In the genomic region with DNA sequence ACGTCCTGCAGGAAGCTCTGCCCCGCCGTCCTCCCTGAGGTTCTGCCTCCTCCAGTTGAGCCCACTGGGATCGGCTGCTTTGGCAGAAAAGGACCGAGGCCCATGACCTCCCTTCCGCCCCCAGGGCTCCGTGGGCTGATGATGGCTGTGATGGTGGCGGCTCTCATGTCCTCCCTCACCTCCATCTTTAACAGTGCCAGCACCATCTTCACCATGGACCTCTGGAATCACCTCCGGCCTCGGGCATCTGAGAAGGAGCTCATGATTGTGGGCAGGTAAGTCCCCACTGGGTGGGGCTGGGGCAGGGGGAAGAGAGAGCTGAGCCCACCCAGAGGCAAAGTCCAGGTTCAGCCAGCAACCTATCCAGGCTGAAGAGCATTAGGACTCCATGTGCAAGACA, we compare ENCODE assay signal across 13 cellular contexts.
DNase-seq lines count a peak whose midpoint lies in the region; ATAC-seq and TF ChIP-seq lines count a peak whose summit lies in the region.
"Had no signal": no experiment of that assay in that cellular context is flagged by ENCODE, and none has a peak within 500 bp of the region (broad histone marks: within the 10 kb centered on the region; RNA-seq: fewer than 3 reads in every experiment).

No MANE protein-coding gene starts in this region.

- no peak overlapping the region for H3K4me3 ChIP-seq in CD4-positive, CD25-positive, alpha-beta regulatory T cell (ENCODE audit: low read depth, low read length)
- H3K4me3 ChIP-seq in IMR-90 (ENCODE audit: insufficient read depth, low read depth, low read length) = no peak overlapping the region
- H3K4me3 ChIP-seq in lower leg skin (ENCODE audit: low read depth, poor library complexity, severe bottlenecking) = no peak overlapping the region
- H3K4me3 ChIP-seq: GM23338 had no signal

- H3K27me3 ChIP-seq in CD4-positive, CD25-positive, alpha-beta regulatory T cell (ENCODE audit: control insufficient read depth, insufficient read depth, low read length) = no peaks in the 10 kb centered on the region
- no peaks in the 10 kb centered on the region; the same call in 1 of the 2 replicates for H3K27me3 ChIP-seq in IMR-90 (ENCODE audit: control insufficient read depth, insufficient read depth, low read length)

- WGBS in IMR-90 (ENCODE audit: extremely low coverage in 2 of 2, insufficient read length in 1 of 2), 2 experiments = 90% methylated on average over 2 of the region's 10 CpGs; no CpG with 5 or more reads in 1 of the 2 experiments
- WGBS in lower leg skin, 2 donors = 92% methylated on average over 10 of the region's 10 CpGs

- no peak overlapping the region for H2AK9ac ChIP-seq in IMR-90 (replicated peaks; ENCODE audit: low read depth, low read length, poor library complexity)

- dilution Hi-C loops in IMR-90 (cut with HindIII; ENCODE audit: low sequenced_read_pairs, unreplicated experiment) = no loop called here

- no peak overlapping the region for H4K91ac ChIP-seq in IMR-90 (ENCODE audit: insufficient read depth, low read depth, low read length)

- no peak for ATAC-seq in CD4-positive, CD25-positive, alpha-beta regulatory T cell (ENCODE audit: low read depth in 2 of 2)
- ATAC-seq in IMR-90 (ENCODE audit: low read depth) = no peak
- ATAC-seq in activated CD4-positive, alpha-beta T cell treated with anti-CD3 and anti-CD28 coated beads for 36 hours = no peak
- ATAC-seq: CD8-positive, alpha-beta T cell had no signal

- H3K4me1 Mint-ChIP-seq in CD4-positive, CD25-positive, alpha-beta regulatory T cell = peaks cover 0 to 4% (median 0%) of the 10 kb centered on the region in 4 donors
- H3K4me1 Mint-ChIP-seq in activated CD4-positive, alpha-beta T cell treated with anti-CD3 and anti-CD28 coated beads for 36 hours = peaks cover 3% of the 10 kb centered on the region
- H3K4me1 Mint-ChIP-seq: GM23338 had no signal

- H3K4me1 ChIP-seq in CD4-positive, CD25-positive, alpha-beta regulatory T cell (ENCODE audit: control insufficient read depth, insufficient read depth, low read length, poor library complexity, severe bottlenecking) = no peaks in the 10 kb centered on the region
- H3K4me1 ChIP-seq in IMR-90 (ENCODE audit: control insufficient read depth, insufficient read depth, low read length) = no peaks in the 10 kb centered on the region
- H3K4me1 ChIP-seq: Caco-2 had no signal

- no peak overlapping the region for H3K9ac ChIP-seq in IMR-90 (ENCODE audit: low read depth, low read length)

- no peak overlapping the region for H3K23ac ChIP-seq in IMR-90 (ENCODE audit: low read depth, low read length)

- no peak for TF ChIP-seq POLR2A in IMR-90 (IDR thresholded peaks at IDR 0.05; ENCODE audit: low read depth, low read length)
- TF ChIP-seq POLR2A in lower leg skin (IDR thresholded peaks at IDR 0.05) = no peak

- H3K56ac ChIP-seq in IMR-90 (ENCODE audit: extremely low read depth, insufficient read depth, low read length) = no peak overlapping the region

- H3K36me3 Mint-ChIP-seq in CD4-positive, CD25-positive, alpha-beta regulatory T cell = no peaks in the 10 kb centered on the region
- H3K36me3 Mint-ChIP-seq in activated CD4-positive, alpha-beta T cell treated with anti-CD3 and anti-CD28 coated beads for 36 hours (ENCODE audit: low read depth) = no peaks in the 10 kb centered on the region
- H3K36me3 Mint-ChIP-seq: CD8-positive, alpha-beta T cell had no signal

- no peak overlapping the region for H3K18ac ChIP-seq in IMR-90 (ENCODE audit: low read depth, low read length)

- H3K79me1 ChIP-seq in IMR-90 (ENCODE audit: low read depth in 1 of 2, low read length in 2 of 2) = no peaks in the 10 kb centered on the region

- peak overlapping the region in 2 of 3 donors; percentile 11 to 90 for H3K27ac Mint-ChIP-seq in CD4-positive, CD25-positive, alpha-beta regulatory T cell
- H3K27ac Mint-ChIP-seq in activated CD4-positive, alpha-beta T cell treated with anti-CD3 and anti-CD28 coated beads for 36 hours = no peak overlapping the region
- H3K27ac Mint-ChIP-seq: CD8-positive, alpha-beta T cell; GM23338; H9 had no signal

- H3K9me3 Mint-ChIP-seq in CD4-positive, CD25-positive, alpha-beta regulatory T cell = peaks cover 0 to 3% (median 0%) of the 10 kb centered on the region in 7 donors
- H3K9me3 Mint-ChIP-seq in activated CD4-positive, alpha-beta T cell treated with anti-CD3 and anti-CD28 coated beads for 36 hours (ENCODE audit: low read depth) = no peaks in the 10 kb centered on the region
- H3K9me3 Mint-ChIP-seq: CD8-positive, alpha-beta T cell; GM23338; H9 had no signal

- H2BK15ac ChIP-seq in IMR-90 (ENCODE audit: low read depth, low read length) = no peak overlapping the region

- no peak overlapping the region for H2BK5ac ChIP-seq in IMR-90 (ENCODE audit: low read depth, low read length, poor library complexity, severe bottlenecking)

- intact Hi-C loops in IMR-90 (cut with micrococcal nuclease) = no loop called here
- intact Hi-C loops in posterior vena cava (cut with DNase I) = no loop called here
- intact Hi-C loops in lower leg skin (cut with DNase I; ENCODE audit: low total_unique reads) = no loop called here
- intact Hi-C loops in activated CD4-positive, alpha-beta T cell treated with anti-CD3 and anti-CD28 coated beads for 36 hours (cut with DNase I, micrococcal nuclease) = no loop called here

- H3K27ac ChIP-seq in CD4-positive, CD25-positive, alpha-beta regulatory T cell (ENCODE audit: insufficient read depth, low read length, poor library complexity, severe bottlenecking) = no peak overlapping the region
- no peak overlapping the region for H3K27ac ChIP-seq in IMR-90 (ENCODE audit: insufficient read depth, low read length)

- in situ Hi-C loops in IMR-90 (cut with MboI; ENCODE audit: low sequenced_read_pairs) = loop anchor here (5.0 kb wide), 1 partner anchor 50 kb away; no protein-coding TSS in a partner anchor

- no peak overlapping the region for H2AFZ ChIP-seq in IMR-90 (replicated peaks; ENCODE audit: low read length, poor library complexity)

- H3K9me3 ChIP-seq in CD4-positive, CD25-positive, alpha-beta regulatory T cell (ENCODE audit: control insufficient read depth in 2 of 2, low read length in 2 of 2) = no peaks in the 10 kb centered on the region
- H3K9me3 ChIP-seq in IMR-90 (ENCODE audit: control insufficient read depth, insufficient read depth, low read length) = no peaks in the 10 kb centered on the region
- H3K9me3 ChIP-seq: Caco-2 had no signal

- no peak overlapping the region for H3K4ac ChIP-seq in IMR-90 (ENCODE audit: low read depth, low read length)

- POLR2A ChIA-PET in IMR-90 (lab: Charles Lee; ENCODE audit: unreplicated experiment) = no interaction called here
- POLR2A ChIA-PET in activated CD4-positive, alpha-beta T cell treated with anti-CD3 and anti-CD28 coated beads for 36 hours (lab: Charles Lee) = no interaction called here

- TF ChIP-seq CTCF in IMR-90 (conservative IDR thresholded peaks at IDR 0.05; ENCODE audit: low read depth, low read length) (no peak), lower leg skin (IDR thresholded peaks at IDR 0.05) (no peak)

- peaks cover 4% of the 10 kb centered on the region for H3K27me3 Mint-ChIP-seq in CD4-positive, CD25-positive, alpha-beta regulatory T cell
- H3K27me3 Mint-ChIP-seq in activated CD4-positive, alpha-beta T cell treated with anti-CD3 and anti-CD28 coated beads for 36 hours = peaks cover 2% of the 10 kb centered on the region

- CTCF ChIA-PET in IMR-90 (lab: Yijun Ruan, JAX) = interaction anchor here (0.6 to 1.5 kb wide), 6 partner anchors 10 to 139 kb away, joined by 3 to 8 read pairs (median 5); no protein-coding TSS in a partner anchor
- CTCF ChIA-PET in activated CD4-positive, alpha-beta T cell treated with anti-CD3 and anti-CD28 coated beads for 36 hours (lab: Charles Lee) = interaction anchor here (0.5 to 2.0 kb wide), 6 partner anchors 9 to 199 kb away, joined by 3 to 6 read pairs (median 4); no protein-coding TSS in a partner anchor

- H2BK20ac ChIP-seq in IMR-90 (ENCODE audit: low read depth, low read length) = no peak overlapping the region

- no peak overlapping the region for H2BK120ac ChIP-seq in IMR-90 (ENCODE audit: low read depth, low read length)

- H4K8ac ChIP-seq in IMR-90 (ENCODE audit: low read depth in 2 of 2, low read length in 2 of 2) = no peak overlapping the region

- H4K5ac ChIP-seq in IMR-90 (ENCODE audit: low read depth, low read length) = no peak overlapping the region

- no peak overlapping the region for H3K4me3 Mint-ChIP-seq in CD4-positive, CD25-positive, alpha-beta regulatory T cell
- H3K4me3 Mint-ChIP-seq in activated CD4-positive, alpha-beta T cell treated with anti-CD3 and anti-CD28 coated beads for 36 hours = no peak overlapping the region
- H3K4me3 Mint-ChIP-seq: CD8-positive, alpha-beta T cell; GM23338; H9 had no signal

- no peaks in the 10 kb centered on the region for H4K20me1 ChIP-seq in IMR-90 (ENCODE audit: insufficient read depth, low read length)

- no peaks in the 10 kb centered on the region for H3K36me3 ChIP-seq in CD4-positive, CD25-positive, alpha-beta regulatory T cell (ENCODE audit: control insufficient read depth, insufficient read depth, low read length)
- H3K36me3 ChIP-seq in IMR-90 (ENCODE audit: control insufficient read depth, insufficient read depth, low read length) = no peaks in the 10 kb centered on the region

- H2AK5ac ChIP-seq in IMR-90 (ENCODE audit: low read depth, low read length) = 0 out of 2 replicates have a peak overlapping the region, but pooled peaks have one; percentile 16

- H3K14ac ChIP-seq in IMR-90 (replicated peaks; ENCODE audit: low read depth, low read length) = no peak overlapping the region

- DNase-seq in CD4-positive, CD25-positive, alpha-beta regulatory T cell = no peak
- DNase-seq in IMR-90 (no peak), posterior vena cava (ENCODE audit: low spot score) (peak; percentile 56), lower leg skin (ENCODE audit: low spot score in 2 of 2) (no peak), 8988T (no peak)
- no peak for DNase-seq in activated CD4-positive, alpha-beta T cell treated with anti-CD3 and anti-CD28 coated beads for 36 hours
- DNase-seq: C1 segment of cervical spinal cord; Caco-2; CD8-positive, alpha-beta T cell; DMS153; DND-41; H9 had no signal

- H3K4me2 ChIP-seq in IMR-90 (ENCODE audit: low read depth, low read length) = no peak overlapping the region
- H3K4me2 ChIP-seq: GM23338 had no signal

- H3K9me1 ChIP-seq in IMR-90 (ENCODE audit: insufficient read depth, low read length) = no peaks in the 10 kb centered on the region

- BruUV-seq in IMR-90 (replicated peaks; lab: Mats Ljungman, UMichigan) = no TSS peak

- no peak for TF ChIP-seq RAD21 in IMR-90 (IDR thresholded peaks at IDR 0.05; ENCODE audit: low read length)

TF ChIP-seq in IMR-90, 13 proteins besides CTCF, POLR2A, EP300 and RAD21:
- TF ChIP-seq, protein P1, sequence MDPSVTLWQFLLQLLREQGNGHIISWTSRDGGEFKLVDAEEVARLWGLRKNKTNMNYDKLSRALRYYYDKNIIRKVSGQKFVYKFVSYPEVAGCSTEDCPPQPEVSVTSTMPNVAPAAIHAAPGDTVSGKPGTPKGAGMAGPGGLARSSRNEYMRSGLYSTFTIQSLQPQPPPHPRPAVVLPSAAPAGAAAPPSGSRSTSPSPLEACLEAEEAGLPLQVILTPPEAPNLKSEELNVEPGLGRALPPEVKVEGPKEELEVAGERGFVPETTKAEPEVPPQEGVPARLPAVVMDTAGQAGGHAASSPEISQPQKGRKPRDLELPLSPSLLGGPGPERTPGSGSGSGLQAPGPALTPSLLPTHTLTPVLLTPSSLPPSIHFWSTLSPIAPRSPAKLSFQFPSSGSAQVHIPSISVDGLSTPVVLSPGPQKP (IDR thresholded peaks at IDR 0.05; ENCODE audit: borderline replicate concordance, low read depth, low read length) = no peak
- no peak for TF ChIP-seq FOS (IDR thresholded peaks at IDR 0.05; ENCODE audit: low read depth, low read length)
